ENCODE assay signal across 1 cellular context in genomic region chr19:18522124-18522861, GRCh38.
TF ChIP-seq lines count a peak whose summit lies in the region.

No MANE protein-coding gene starts in this region.

TF ChIP-seq in SK-N-SH, 30 proteins besides CTCF, POLR2A, EP300 and RAD21 (continued from another document):
- TF ChIP-seq ZBTB33 (IDR thresholded peaks at IDR 0.05; ENCODE audit: borderline replicate concordance, low read depth) (no peak), JUND (IDR thresholded peaks at IDR 0.05) (0 out of 2 replicates have a peak, but pooled peaks have one; percentile 26), PBX3 (IDR thresholded peaks at IDR 0.05) (peak; percentile 95), MAX (IDR thresholded peaks at IDR 0.05; ENCODE audit: low read depth) (peak; percentile 68; the same call in 1 of the 2 replicates), ELF1 (IDR thresholded peaks at IDR 0.05) (peak; percentile 85), NRF1 (IDR thresholded peaks at IDR 0.05; ENCODE audit: low read depth, low read length) (peak; percentile 61), FOSL2 (IDR thresholded peaks at IDR 0.05; ENCODE audit: borderline replicate concordance, low read depth) (peak; percentile 50; the same call in 1 of the 2 replicates), MXI1 (IDR thresholded peaks at IDR 0.05; ENCODE audit: low read depth, low read length) (peak; percentile 88), FOXJ3 (CRISPR knock-in tag; IDR thresholded peaks at IDR 0.05) (no peak), USF1 (IDR thresholded peaks at IDR 0.05; ENCODE audit: borderline replicate concordance, low read depth) (peak; percentile 72; the same call in 1 of the 2 replicates)
